Comparison of ENCODE assay signal across 28 cellular contexts in the genomic region with DNA sequence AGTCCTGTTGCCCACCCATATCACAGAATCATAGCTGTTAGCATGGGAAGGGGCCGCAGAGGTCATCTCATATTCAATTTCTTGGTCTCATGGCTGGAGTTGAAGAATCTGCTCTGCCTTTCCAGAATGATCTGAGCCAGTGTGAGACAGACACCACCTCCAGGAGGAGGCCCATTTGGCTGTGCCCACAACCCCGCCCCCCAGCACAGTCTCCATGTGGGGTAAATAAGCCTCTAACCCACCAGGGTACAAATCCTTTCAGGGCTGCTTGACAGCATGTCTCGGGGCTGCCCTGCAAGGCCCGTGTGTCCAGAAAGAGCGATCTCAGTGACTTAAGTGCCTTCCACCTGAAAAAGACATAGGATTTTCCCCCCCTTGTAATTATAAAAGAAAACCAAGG.
"Had no signal": no experiment of that assay in that cellular context is flagged by ENCODE, and none has a peak within 500 bp of the region (broad histone marks: within the 10 kb centered on the region; RNA-seq: fewer than 3 reads in every experiment).

No MANE protein-coding gene starts in this region.

- H3K4me1 ChIP-seq: colonic mucosa, esophagus muscularis mucosa, foreskin keratinocyte, gastroesophageal sphincter, heart left ventricle, neural progenitor cell, parathyroid adenoma, prostate gland, right atrium auricular region, tibial artery had no signal

- DNase-seq: colonic mucosa; effector CD8-positive, alpha-beta T cell; foreskin keratinocyte; heart left ventricle; kidney; mesenchymal stem cell; mucosa of descending colon; naive B cell; stimulated activated CD4-positive, alpha-beta T cell treated with anti-CD3 and anti-CD28 coated beads, Interleukin-2, amount 100 ng/mL, for 24 hours; stimulated activated CD4-positive, alpha-beta T cell treated with anti-CD3 and anti-CD28 coated beads, Interleukin-4, amount 100 ng/mL, for 4 hours; stimulated activated naive CD8-positive, alpha-beta T cell treated with anti-CD3 and anti-CD28 coated beads, Interleukin-15, Interleukin-2, amounts not matched to agents 100 U/mL and 50 U/mL, for 24 hours; substantia nigra; testis had no signal

- H3K9ac ChIP-seq: neural progenitor cell, parathyroid adenoma had no signal

- H3K4me3 ChIP-seq: colonic mucosa, esophagus muscularis mucosa, gastroesophageal sphincter, heart left ventricle, hepatocyte, mucosa of descending colon, neural progenitor cell, prostate gland, right atrium auricular region, testis, tibial artery had no signal

- H2AFZ ChIP-seq: hepatocyte, neural progenitor cell, parathyroid adenoma had no signal

- H3K36me3 Mint-ChIP-seq: stimulated activated memory B cell treated with anti-CD40 and anti-IgM and Interleukin-4, amounts not matched to agents 10 μg/mL and 1 μg/mL and 100 μg/mL, for 72 hours had no signal

- H3K79me2 ChIP-seq: hepatocyte had no signal

- H3K27me3 Mint-ChIP-seq: dendritic cell treated with granulocyte-macrophage colony-stimulating factor and Interleukin-4, amounts not matched to agents 40 ng/mL and 50 ng/mL, for 4 days; naive B cell; natural killer cell treated with Interleukin-12 subunit alpha and Interleukin-12 subunit beta and Interleukin-15 and Interleukin-18, amount 100 ng/mL, for 72 hours; stimulated activated memory B cell treated with anti-CD40 and anti-IgM and Interleukin-4, amounts not matched to agents 10 μg/mL and 1 μg/mL and 100 μg/mL, for 72 hours; type B pancreatic cell had no signal

- H3K27me3 ChIP-seq: colonic mucosa, esophagus muscularis mucosa, foreskin keratinocyte, gastroesophageal sphincter, heart left ventricle, hepatocyte, neural progenitor cell, right atrium auricular region, testis, tibial artery had no signal

- H3K36me3 ChIP-seq: colonic mucosa, neural progenitor cell had no signal

- H3K4me1 Mint-ChIP-seq: mesothelial cell of epicardium; naive B cell; neural progenitor cell; stimulated activated memory B cell treated with anti-CD40 and anti-IgM and Interleukin-4, amounts not matched to agents 10 μg/mL and 1 μg/mL and 100 μg/mL, for 72 hours had no signal

- H3K27ac Mint-ChIP-seq: dendritic cell treated with granulocyte-macrophage colony-stimulating factor and Interleukin-4, amounts not matched to agents 40 ng/mL and 50 ng/mL, for 4 days; mesothelial cell of epicardium; naive B cell; neural progenitor cell; stimulated activated memory B cell treated with anti-CD40 and anti-IgM and Interleukin-4, amounts not matched to agents 10 μg/mL and 1 μg/mL and 100 μg/mL, for 72 hours; type B pancreatic cell had no signal

- H3K9me3 ChIP-seq: colonic mucosa, esophagus muscularis mucosa, gastroesophageal sphincter, mucosa of descending colon, prostate gland, testis, tibial artery had no signal

- H3K9me3 Mint-ChIP-seq: dendritic cell treated with granulocyte-macrophage colony-stimulating factor and Interleukin-4, amounts not matched to agents 40 ng/mL and 50 ng/mL, for 4 days; natural killer cell treated with Interleukin-12 subunit alpha and Interleukin-12 subunit beta and Interleukin-15 and Interleukin-18, amount 100 ng/mL, for 72 hours; neural progenitor cell; type B pancreatic cell had no signal

- H3K27ac ChIP-seq: colonic mucosa, esophagus muscularis mucosa, foreskin keratinocyte, gastroesophageal sphincter, heart left ventricle, hepatocyte, neural progenitor cell, parathyroid adenoma, prostate gland, right atrium auricular region, testis, tibial artery had no signal

- ATAC-seq: foreskin keratinocyte; gastroesophageal sphincter; heart left ventricle; left lobe of liver; mucosa of descending colon; natural killer cell treated with Interleukin-12 subunit alpha and Interleukin-12 subunit beta and Interleukin-15 and Interleukin-18, amount 100 ng/mL, for 72 hours; sciatic nerve; stimulated activated naive CD8-positive, alpha-beta T cell treated with anti-CD3 and anti-CD28 coated beads, Interleukin-15, Interleukin-2, amounts not matched to agents 100 U/mL and 50 U/mL, for 24 hours had no signal

- H3K4me3 Mint-ChIP-seq: dendritic cell treated with granulocyte-macrophage colony-stimulating factor and Interleukin-4, amounts not matched to agents 40 ng/mL and 50 ng/mL, for 4 days; mesothelial cell of epicardium; naive B cell; natural killer cell treated with Interleukin-12 subunit alpha and Interleukin-12 subunit beta and Interleukin-15 and Interleukin-18, amount 100 ng/mL, for 72 hours; neural progenitor cell; stimulated activated memory B cell treated with anti-CD40 and anti-IgM and Interleukin-4, amounts not matched to agents 10 μg/mL and 1 μg/mL and 100 μg/mL, for 72 hours; type B pancreatic cell had no signal

- H3K4me2 ChIP-seq: hepatocyte, neural progenitor cell had no signal
